ENCODE assay signal across 1 cellular context in the genomic region with DNA sequence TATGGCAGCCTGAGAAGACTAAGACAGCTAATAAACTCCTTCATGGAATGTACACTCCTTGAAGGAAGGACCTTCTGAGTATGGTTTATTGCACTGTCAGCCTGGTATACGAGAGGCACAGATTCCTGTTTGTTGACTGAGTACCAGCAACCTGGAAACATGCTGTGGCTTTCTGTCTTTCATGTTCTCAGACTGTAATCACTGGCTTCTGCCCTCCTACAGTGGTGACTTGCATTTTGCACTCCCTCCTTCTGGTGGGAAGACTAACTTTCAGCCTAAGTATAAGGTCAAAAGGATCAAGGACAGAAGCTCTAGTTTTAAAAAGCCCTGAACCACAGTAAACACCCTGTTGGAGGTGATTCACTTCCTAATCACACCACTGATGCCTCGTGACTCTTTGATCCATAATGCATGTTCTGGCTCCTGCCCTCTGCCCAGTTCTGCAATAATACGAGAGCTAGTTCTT.
A peak's percentile ranks its signal among the peaks of the same experiment; 100 is the strongest.
TF ChIP-seq lines count a peak whose summit lies in the region.

No MANE protein-coding gene starts in this region.

TF ChIP-seq in HepG2, 621 proteins besides CTCF, POLR2A, EP300 and RAD21 (continued from another document and continues in another):
- TF ChIP-seq ZNF850 (CRISPR knock-in tag; conservative IDR thresholded peaks at IDR 0.05) (no peak), POGZ (CRISPR knock-in tag; IDR thresholded peaks at IDR 0.05) (peak; percentile 55; the same call in 1 of the 2 replicates), SUZ12 (IDR thresholded peaks at IDR 0.05; ENCODE audit: low read depth, low read length) (no peak), RBAK (CRISPR knock-in tag; IDR thresholded peaks at IDR 0.05) (no peak), BHLHE40 (IDR thresholded peaks at IDR 0.05; ENCODE audit: low read length) (peak; percentile 69), ZNF652 (CRISPR knock-in tag; IDR thresholded peaks at IDR 0.05; ENCODE audit: borderline replicate concordance, low read depth) (no peak), ZNF567 (CRISPR knock-in tag; IDR thresholded peaks at IDR 0.05; ENCODE audit: borderline replicate concordance) (no peak), ZFP36L1 (CRISPR knock-in tag; IDR thresholded peaks at IDR 0.05) (no peak), AHDC1 (CRISPR knock-in tag; IDR thresholded peaks at IDR 0.05; ENCODE audit: borderline replicate concordance) (peak; percentile 82; the same call in 1 of the 2 replicates), KLF15 (CRISPR knock-in tag; IDR thresholded peaks at IDR 0.05; ENCODE audit: borderline replicate concordance) (no peak), ZFP41 (CRISPR knock-in tag; IDR thresholded peaks at IDR 0.05; ENCODE audit: borderline replicate concordance) (no peak), ZNF644 (CRISPR knock-in tag; IDR thresholded peaks at IDR 0.05; ENCODE audit: low read depth) (peak; percentile 61; the same call in 1 of the 2 replicates), TCF7L2 (IDR thresholded peaks at IDR 0.05; ENCODE audit: low read depth, low read length) (no peak), HES4 (CRISPR knock-in tag; IDR thresholded peaks at IDR 0.05; ENCODE audit: borderline replicate concordance) (no peak), ZNF512 (CRISPR knock-in tag; IDR thresholded peaks at IDR 0.05) (no peak), MAFK (conservative IDR thresholded peaks at IDR 0.05 in 1 of 2, IDR thresholded peaks at IDR 0.05 in 1 of 2; ENCODE audit: low read length in 2 of 2) (peak; percentile 0 to 62; a peak in 2 of 4 replicates), FOXP1 (IDR thresholded peaks at IDR 0.05) (peak; percentile 11; the same call in 1 of the 2 replicates), FOXP1 (CRISPR knock-in tag; IDR thresholded peaks at IDR 0.05) (peak; percentile 81), LCORL (IDR thresholded peaks at IDR 0.05) (no peak), LCORL (CRISPR knock-in tag; IDR thresholded peaks at IDR 0.05) (peak; percentile 24; the same call in 1 of the 2 replicates), NCOA2 (CRISPR knock-in tag; IDR thresholded peaks at IDR 0.05) (peak; percentile 81), HOMEZ (CRISPR knock-in tag; IDR thresholded peaks at IDR 0.05; ENCODE audit: low read depth) (peak; percentile 91; the same call in 1 of the 2 replicates), PCBP1 (IDR thresholded peaks at IDR 0.05; ENCODE audit: borderline replicate concordance, low read depth, low read length) (no peak), ZC3H4 (CRISPR knock-in tag; IDR thresholded peaks at IDR 0.05; ENCODE audit: borderline replicate concordance) (no peak), ZNF180 (CRISPR knock-in tag; IDR thresholded peaks at IDR 0.05; ENCODE audit: borderline replicate concordance, low read depth) (no peak), KLF9 (CRISPR knock-in tag; IDR thresholded peaks at IDR 0.05; ENCODE audit: low read depth) (no peak), KAT8 (CRISPR knock-in tag; IDR thresholded peaks at IDR 0.05) (peak; percentile 22; the same call in 1 of the 2 replicates), NKX3-1 (CRISPR knock-in tag; IDR thresholded peaks at IDR 0.05) (no peak), TMF1 (CRISPR knock-in tag; IDR thresholded peaks at IDR 0.05; ENCODE audit: low read depth) (no peak), CENPBD1 (CRISPR knock-in tag; IDR thresholded peaks at IDR 0.05; ENCODE audit: borderline replicate concordance, low read depth) (no peak), PHF8 (CRISPR knock-in tag; IDR thresholded peaks at IDR 0.05) (no peak), ZFY (CRISPR knock-in tag; IDR thresholded peaks at IDR 0.05) (no peak), ZSCAN29 (CRISPR knock-in tag; conservative IDR thresholded peaks at IDR 0.05) (no peak), ARID3A (IDR thresholded peaks at IDR 0.05; ENCODE audit: low read depth, low read length) (peak; percentile 64), ZNF230 (CRISPR knock-in tag; IDR thresholded peaks at IDR 0.05) (no peak), MED1 (CRISPR knock-in tag; IDR thresholded peaks at IDR 0.05) (peak; percentile 73), KDM2A (CRISPR knock-in tag; IDR thresholded peaks at IDR 0.05; ENCODE audit: borderline replicate concordance, low read depth) (no peak), ZBTB34 (CRISPR knock-in tag; IDR thresholded peaks at IDR 0.05) (no peak), BRCA1 (CRISPR knock-in tag; IDR thresholded peaks at IDR 0.05) (no peak), ERF (CRISPR knock-in tag; IDR thresholded peaks at IDR 0.05) (no peak), TAF1 (CRISPR knock-in tag; IDR thresholded peaks at IDR 0.05) (no peak), NFATC3 (CRISPR knock-in tag; IDR thresholded peaks at IDR 0.05) (no peak), CERS6 (CRISPR knock-in tag; IDR thresholded peaks at IDR 0.05) (no peak), ASH2L (IDR thresholded peaks at IDR 0.05; ENCODE audit: insufficient read length, low read depth, low read length) (peak; percentile 16), RARA (CRISPR knock-in tag; IDR thresholded peaks at IDR 0.05) (peak; percentile 84)
- TF ChIP-seq, protein P1, sequence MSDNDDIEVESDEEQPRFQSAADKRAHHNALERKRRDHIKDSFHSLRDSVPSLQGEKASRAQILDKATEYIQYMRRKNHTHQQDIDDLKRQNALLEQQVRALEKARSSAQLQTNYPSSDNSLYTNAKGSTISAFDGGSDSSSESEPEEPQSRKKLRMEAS (IDR thresholded peaks at IDR 0.05), result peak; percentile 39; the same call in 1 of the 2 replicates
- TF ChIP-seq, protein P2, sequence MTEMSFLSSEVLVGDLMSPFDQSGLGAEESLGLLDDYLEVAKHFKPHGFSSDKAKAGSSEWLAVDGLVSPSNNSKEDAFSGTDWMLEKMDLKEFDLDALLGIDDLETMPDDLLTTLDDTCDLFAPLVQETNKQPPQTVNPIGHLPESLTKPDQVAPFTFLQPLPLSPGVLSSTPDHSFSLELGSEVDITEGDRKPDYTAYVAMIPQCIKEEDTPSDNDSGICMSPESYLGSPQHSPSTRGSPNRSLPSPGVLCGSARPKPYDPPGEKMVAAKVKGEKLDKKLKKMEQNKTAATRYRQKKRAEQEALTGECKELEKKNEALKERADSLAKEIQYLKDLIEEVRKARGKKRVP (CRISPR knock-in tag; IDR thresholded peaks at IDR 0.05), result no peak
- TF ChIP-seq, protein P3, sequence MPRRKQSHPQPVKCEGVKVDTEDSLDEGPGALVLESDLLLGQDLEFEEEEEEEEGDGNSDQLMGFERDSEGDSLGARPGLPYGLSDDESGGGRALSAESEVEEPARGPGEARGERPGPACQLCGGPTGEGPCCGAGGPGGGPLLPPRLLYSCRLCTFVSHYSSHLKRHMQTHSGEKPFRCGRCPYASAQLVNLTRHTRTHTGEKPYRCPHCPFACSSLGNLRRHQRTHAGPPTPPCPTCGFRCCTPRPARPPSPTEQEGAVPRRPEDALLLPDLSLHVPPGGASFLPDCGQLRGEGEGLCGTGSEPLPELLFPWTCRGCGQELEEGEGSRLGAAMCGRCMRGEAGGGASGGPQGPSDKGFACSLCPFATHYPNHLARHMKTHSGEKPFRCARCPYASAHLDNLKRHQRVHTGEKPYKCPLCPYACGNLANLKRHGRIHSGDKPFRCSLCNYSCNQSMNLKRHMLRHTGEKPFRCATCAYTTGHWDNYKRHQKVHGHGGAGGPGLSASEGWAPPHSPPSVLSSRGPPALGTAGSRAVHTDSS (CRISPR knock-in tag; conservative IDR thresholded peaks at IDR 0.05), result no peak
